Comparison of ENCODE assay signal across 8 cellular contexts in the genomic region with DNA sequence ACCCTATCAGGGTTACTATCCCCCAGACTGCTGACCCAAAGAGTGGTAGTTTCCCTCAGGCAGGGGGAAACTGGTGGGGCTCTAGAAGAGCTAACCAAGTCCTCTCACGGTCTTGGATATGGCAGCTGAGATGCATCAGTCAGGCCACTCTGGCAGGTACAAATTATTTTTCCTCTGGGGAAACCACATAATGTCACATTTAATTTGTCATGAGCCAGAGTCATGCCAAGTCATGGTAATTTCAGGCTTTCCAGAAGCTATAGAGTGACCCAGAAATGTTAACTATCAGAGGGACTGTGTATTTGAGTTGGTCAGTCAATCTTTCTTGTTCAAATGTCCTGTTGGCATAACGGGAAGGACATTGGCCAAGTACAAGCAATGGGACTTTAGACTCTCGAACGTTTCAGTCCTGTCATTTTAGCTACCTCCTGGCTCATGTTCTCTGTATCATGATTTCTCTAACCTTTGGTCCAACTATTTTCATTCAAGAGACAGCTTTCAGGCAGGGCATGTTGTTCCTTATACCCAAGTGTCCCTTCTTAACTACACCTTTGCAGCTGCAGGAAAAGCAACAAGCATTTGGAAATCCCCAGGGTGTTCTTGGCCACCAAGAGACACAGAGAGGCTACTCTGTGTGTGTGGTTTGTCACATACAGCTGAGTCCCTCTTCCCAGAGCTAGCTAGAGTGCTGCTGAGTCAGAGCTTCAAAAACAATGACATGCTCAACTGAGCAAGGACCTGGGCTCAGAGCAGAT.
DNase-seq lines count a peak whose midpoint lies in the region; ATAC-seq and TF ChIP-seq lines count a peak whose summit lies in the region.

No MANE protein-coding gene starts in this region.

- DNase-seq in DND-41, result no peak
- DNase-seq in epithelial cell of proximal tubule (ENCODE audit: low read depth), result peak; percentile 68
- DNase-seq in NAMALWA (ENCODE audit: low spot score), result no peak
- no peak for DNase-seq in SK-N-DZ (ENCODE audit: low spot score)
- DNase-seq in breast epithelium (ENCODE audit: low spot score in 2 of 2), result no peak
- DNase-seq in upper lobe of left lung, result no peak

- peaks cover 32% of the 10 kb centered on the region for H3K36me3 ChIP-seq in DND-41 (ENCODE audit: insufficient read depth, low read length)
- H3K36me3 ChIP-seq in breast epithelium, result no peaks in the 10 kb centered on the region
- H3K36me3 ChIP-seq in upper lobe of left lung, result no peaks in the 10 kb centered on the region

- TF ChIP-seq EP300 in upper lobe of left lung (IDR thresholded peaks at IDR 0.05), result no peak

- H3K27ac ChIP-seq in DND-41 (ENCODE audit: low read length) (no peak overlapping the region), breast epithelium (no peak overlapping the region), upper lobe of left lung (no peak overlapping the region)

- TF ChIP-seq POLR2A in breast epithelium (IDR thresholded peaks at IDR 0.05), result no peak
- no peak for TF ChIP-seq POLR2A in upper lobe of left lung (IDR thresholded peaks at IDR 0.05)

- peaks cover 9% of the 10 kb centered on the region for H3K4me1 ChIP-seq in DND-41 (ENCODE audit: insufficient read depth, low read length)
- no peaks in the 10 kb centered on the region for H3K4me1 ChIP-seq in breast epithelium
- peaks cover 0 to 8% (median 4%) of the 10 kb centered on the region in 4 donors for H3K4me1 ChIP-seq in upper lobe of left lung

- H3K4me2 ChIP-seq in DND-41 (ENCODE audit: insufficient read depth, low read length), result no peak overlapping the region

- WGBS in upper lobe of left lung, 2 donors, result 74 to 79% methylated on average over 3 to 4 of the region's 4 CpGs

- H3K9me3 ChIP-seq in DND-41 (ENCODE audit: insufficient read depth, low read length, severe bottlenecking), result no peaks in the 10 kb centered on the region
- H3K9me3 ChIP-seq in breast epithelium, result no peaks in the 10 kb centered on the region
- no peaks in the 10 kb centered on the region for H3K9me3 ChIP-seq in upper lobe of left lung

- intact Hi-C loops in breast epithelium (cut with DNase I; ENCODE audit: low total_unique reads), result no loop called here

- ATAC-seq in DND-41 (ENCODE audit: insufficient read depth, low read depth) (peak; percentile 59), GM19455 (IDR thresholded peaks at IDR 0.05; ENCODE audit: unreplicated experiment) (peak; percentile 61), HG03439 (IDR thresholded peaks at IDR 0.05; ENCODE audit: unreplicated experiment) (peak; percentile 64), upper lobe of left lung (ENCODE audit: low FRiP score in 2 of 2) (no peak)

- no peaks in the 10 kb centered on the region for H3K79me2 ChIP-seq in DND-41 (ENCODE audit: insufficient read depth, low read length)

- no peaks in the 10 kb centered on the region for H3K27me3 ChIP-seq in DND-41 (ENCODE audit: insufficient read depth, low read length, poor library complexity)
- H3K27me3 ChIP-seq in breast epithelium, result no peaks in the 10 kb centered on the region
- no peaks in the 10 kb centered on the region for H3K27me3 ChIP-seq in upper lobe of left lung

- TF ChIP-seq CTCF in DND-41 (IDR thresholded peaks at IDR 0.05; ENCODE audit: borderline replicate concordance, extremely low read depth, low read length, poor library complexity, severe bottlenecking) (no peak), epithelial cell of proximal tubule (conservative IDR thresholded peaks at IDR 0.05; ENCODE audit: low read depth, low read length) (no peak), breast epithelium (IDR thresholded peaks at IDR 0.05) (no peak), upper lobe of left lung (IDR thresholded peaks at IDR 0.05) (no peak)

- no peaks in the 10 kb centered on the region for H4K20me1 ChIP-seq in DND-41 (ENCODE audit: insufficient read depth, low read length)

- H3K9ac ChIP-seq in DND-41 (ENCODE audit: low read depth, low read length), result no peak overlapping the region

- no peak overlapping the region for H2AFZ ChIP-seq in DND-41 (ENCODE audit: low read depth, low read length)

- H3K4me3 ChIP-seq in DND-41 (ENCODE audit: low read depth in 1 of 2, low read length in 2 of 2) (no peak overlapping the region), epithelial cell of proximal tubule (ENCODE audit: low read depth, low read length) (no peak overlapping the region), breast epithelium (no peak overlapping the region), upper lobe of left lung (no peak overlapping the region)

Comparison
In these comparisons a context has a peak if more than half of its experiments do, and no peak if none do; other contexts are left out.
1. ATAC-seq: peak in DND-41 (single experiment), GM19455 (single experiment) and HG03439 (single experiment); none in upper lobe of left lung (0 of 2).